ENCODE assay signal across 10 cellular contexts in genomic region chr11:64862914-64863313, GRCh38. TPM values are rescaled to one million over a fixed set of nuclear protein-coding genes. Genes with fewer than 3 reads are reported as not detected.
DNase-seq lines count a peak whose midpoint lies in the region; ATAC-seq and TF ChIP-seq lines count a peak whose summit lies in the region.
"Had no signal": no experiment of that assay in that cellular context is flagged by ENCODE, and none has a peak within 500 bp of the region (broad histone marks: within the 10 kb centered on the region; RNA-seq: fewer than 3 reads in every experiment).

No MANE protein-coding gene starts in this region.

- no peak for ATAC-seq in stimulated activated naive CD8-positive, alpha-beta T cell treated with anti-CD3 and anti-CD28 coated beads, Interleukin-15, Interleukin-2, amounts not matched to agents 100 U/mL and 50 U/mL, for 24 hours
- ATAC-seq in natural killer cell treated with Interleukin-12 subunit alpha and Interleukin-12 subunit beta and Interleukin-15 and Interleukin-18, amount 100 ng/mL, for 72 hours = no peak
- ATAC-seq: K562 had no signal

- H3K27ac ChIP-seq in coronary artery = peak overlapping the region; percentile 90 to 95
- H3K27ac ChIP-seq: C4-2B had no signal

- H3K4me1 Mint-ChIP-seq in stimulated activated naive CD8-positive, alpha-beta T cell treated with anti-CD3 and anti-CD28 coated beads, Interleukin-15, Interleukin-2, amounts not matched to agents 100 ng/mL and 50 ng/mL, for 24 hours (ENCODE audit: low read depth) = peaks cover 94% of the 10 kb centered on the region
- H3K4me1 Mint-ChIP-seq in natural killer cell treated with Interleukin-12 subunit alpha and Interleukin-12 subunit beta and Interleukin-15 and Interleukin-18, amount 100 ng/mL, for 72 hours (ENCODE audit: low read depth in 2 of 2) = peaks cover 66 to 73% of the 10 kb centered on the region in 2 donors

- peaks cover 5% of the 10 kb centered on the region for H3K9me3 Mint-ChIP-seq in stimulated activated naive CD8-positive, alpha-beta T cell treated with anti-CD3 and anti-CD28 coated beads, Interleukin-15, Interleukin-2, amounts not matched to agents 100 ng/mL and 50 ng/mL, for 24 hours
- H3K9me3 Mint-ChIP-seq in natural killer cell treated with Interleukin-12 subunit alpha and Interleukin-12 subunit beta and Interleukin-15 and Interleukin-18, amount 100 ng/mL, for 72 hours = peaks cover 5% of the 10 kb centered on the region

- H3K27ac Mint-ChIP-seq in stimulated activated naive CD8-positive, alpha-beta T cell treated with anti-CD3 and anti-CD28 coated beads, Interleukin-15, Interleukin-2, amounts not matched to agents 100 ng/mL and 50 ng/mL, for 24 hours = peak overlapping the region; percentile 92
- peak overlapping the region; percentile 88 to 92 for H3K27ac Mint-ChIP-seq in natural killer cell treated with Interleukin-12 subunit alpha and Interleukin-12 subunit beta and Interleukin-15 and Interleukin-18, amount 100 ng/mL, for 72 hours

- peak overlapping the region; percentile 47 for H3K4me3 Mint-ChIP-seq in stimulated activated naive CD8-positive, alpha-beta T cell treated with anti-CD3 and anti-CD28 coated beads, Interleukin-15, Interleukin-2, amounts not matched to agents 100 ng/mL and 50 ng/mL, for 24 hours
- peak overlapping the region; percentile 75 for H3K4me3 Mint-ChIP-seq in natural killer cell treated with Interleukin-12 subunit alpha and Interleukin-12 subunit beta and Interleukin-15 and Interleukin-18, amount 100 ng/mL, for 72 hours

- H3K36me3 Mint-ChIP-seq in stimulated activated naive CD8-positive, alpha-beta T cell treated with anti-CD3 and anti-CD28 coated beads, Interleukin-15, Interleukin-2, amounts not matched to agents 100 ng/mL and 50 ng/mL, for 24 hours (ENCODE audit: low read depth) = peaks cover 23% of the 10 kb centered on the region
- H3K36me3 Mint-ChIP-seq in natural killer cell treated with Interleukin-12 subunit alpha and Interleukin-12 subunit beta and Interleukin-15 and Interleukin-18, amount 100 ng/mL, for 72 hours = peaks cover 6% of the 10 kb centered on the region

- TF ChIP-seq CTCF in coronary artery (IDR thresholded peaks at IDR 0.05) (no peak), GM10266 (IDR thresholded peaks at IDR 0.05; ENCODE audit: control insufficient read depth, insufficient read depth, low read depth, missing control alignments) (no peak)

- peak overlapping the region; percentile 62 for H3K4me3 ChIP-seq in coronary artery
- H3K4me3 ChIP-seq: K562 had no signal

- no peaks in the 10 kb centered on the region for H3K27me3 Mint-ChIP-seq in stimulated activated naive CD8-positive, alpha-beta T cell treated with anti-CD3 and anti-CD28 coated beads, Interleukin-15, Interleukin-2, amounts not matched to agents 100 ng/mL and 50 ng/mL, for 24 hours
- no peaks in the 10 kb centered on the region for H3K27me3 Mint-ChIP-seq in natural killer cell treated with Interleukin-12 subunit alpha and Interleukin-12 subunit beta and Interleukin-15 and Interleukin-18, amount 100 ng/mL, for 72 hours

- no peak for DNase-seq in stimulated activated naive CD8-positive, alpha-beta T cell treated with anti-CD3 and anti-CD28 coated beads, Interleukin-15, Interleukin-2, amounts not matched to agents 100 U/mL and 50 U/mL, for 24 hours
- DNase-seq in coronary artery (ENCODE audit: low spot score) (no peak), GM10266 (ENCODE audit: extremely low spot score) (no peak), islet precursor cell (no peak)
- DNase-seq in natural killer cell treated with Interleukin-12 subunit alpha and Interleukin-12 subunit beta and Interleukin-15 and Interleukin-18, amount 100 ng/mL, for 72 hours (ENCODE audit: low spot score) = no peak
- no peak for DNase-seq in stimulated activated CD4-positive, alpha-beta T cell treated with anti-CD3 and anti-CD28 coated beads, Interleukin-12 subunit alpha, Interleukin-12 subunit beta, amount 100 ng/mL, for 4 hours
- DNase-seq in activated CD8-positive, alpha-beta memory T cell treated with anti-CD3 and anti-CD28 coated beads, Interleukin-2, amount 50 U/mL, for 48 hours = no peak

RNA-seq across cellular contexts. Expression of gene EHD1, which starts 15.5 kb away (rescaled TPM):
- 100 to 1,000 TPM; 202 to 235 TPM for total RNA-seq in natural killer cell treated with Interleukin-12 subunit alpha and Interleukin-12 subunit beta and Interleukin-15 and Interleukin-18, amount 100 ng/mL, for 72 hours

RNA-seq across cellular contexts. Expression of gene CDC42BPG, which starts 18.5 kb away (rescaled TPM):
- total RNA-seq in natural killer cell treated with Interleukin-12 subunit alpha and Interleukin-12 subunit beta and Interleukin-15 and Interleukin-18, amount 100 ng/mL, for 72 hours = 1 to 10 TPM in 1 of 2 donors, under 1 TPM in 1; 0.59 to 1.9 TPM

RNA-seq across cellular contexts. Expression of gene MEN1, which starts 52.6 kb away (rescaled TPM):
- total RNA-seq in natural killer cell treated with Interleukin-12 subunit alpha and Interleukin-12 subunit beta and Interleukin-15 and Interleukin-18, amount 100 ng/mL, for 72 hours = 10 to 100 TPM; 32.6 to 53.5 TPM

RNA-seq across cellular contexts. Expression of gene ATG2A, which starts 54.1 kb away (rescaled TPM):
- total RNA-seq in natural killer cell treated with Interleukin-12 subunit alpha and Interleukin-12 subunit beta and Interleukin-15 and Interleukin-18, amount 100 ng/mL, for 72 hours = 10 to 100 TPM; 24.1 to 31.9 TPM

RNA-seq across cellular contexts. Expression of gene MAP4K2, which starts 59.9 kb away (rescaled TPM):
- 10 to 100 TPM; 17.6 to 47.1 TPM for total RNA-seq in natural killer cell treated with Interleukin-12 subunit alpha and Interleukin-12 subunit beta and Interleukin-15 and Interleukin-18, amount 100 ng/mL, for 72 hours
